Comparison of ENCODE assay signal across 4 cellular contexts in the genomic region with DNA sequence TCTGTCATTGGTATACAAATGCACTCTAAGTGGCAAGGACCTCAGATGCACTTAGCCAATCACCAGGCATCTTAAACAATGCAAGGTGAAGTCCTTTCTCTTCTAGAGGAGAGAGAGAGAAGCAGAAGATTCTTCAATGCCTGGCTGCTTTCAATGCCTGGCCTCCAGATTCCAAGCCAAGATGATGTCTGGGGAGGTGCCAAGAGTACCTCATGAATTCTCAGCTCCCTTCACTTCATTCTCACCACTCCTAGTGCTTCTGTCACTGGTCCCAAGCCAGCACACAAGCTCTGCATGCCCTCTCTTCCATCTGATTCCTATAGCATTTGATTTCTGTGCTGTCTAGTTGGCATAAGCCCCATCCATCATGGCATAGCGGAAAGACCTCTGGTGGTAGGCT.
"Had no signal": no experiment of that assay in that cellular context is flagged by ENCODE, and none has a peak within 500 bp of the region (broad histone marks: within the 10 kb centered on the region; RNA-seq: fewer than 3 reads in every experiment).

No MANE protein-coding gene starts in this region.

- DNase-seq: GM23248, GOT3, H7, HFFc6 had no signal
